ENCODE assay signal across 1 cellular context in genomic region chr17:2174471-2175293, GRCh38.
TF ChIP-seq lines count a peak whose summit lies in the region.

No MANE protein-coding gene starts in this region.

TF ChIP-seq in HepG2, 621 proteins besides CTCF, POLR2A, EP300 and RAD21 (continued from another document and continues in another):
- TF ChIP-seq RERE (CRISPR knock-in tag; IDR thresholded peaks at IDR 0.05; ENCODE audit: low read depth): peak; percentile 46; the same call in 1 of the 2 replicates
- no peak for TF ChIP-seq POLR2AphosphoS2 (IDR thresholded peaks at IDR 0.05; ENCODE audit: low read depth, low read length)
- no peak for TF ChIP-seq SNAI1 (CRISPR knock-in tag; IDR thresholded peaks at IDR 0.05; ENCODE audit: borderline replicate concordance)
- peak; percentile 37; the same call in 1 of the 2 replicates for TF ChIP-seq YEATS4 (CRISPR knock-in tag; IDR thresholded peaks at IDR 0.05; ENCODE audit: borderline replicate concordance)
- TF ChIP-seq RFXANK (CRISPR knock-in tag; IDR thresholded peaks at IDR 0.05): 0 out of 2 replicates have a peak, but pooled peaks have one; percentile 37
- no peak for TF ChIP-seq KLF9 (CRISPR knock-in tag; IDR thresholded peaks at IDR 0.05; ENCODE audit: low read depth)
- no peak for TF ChIP-seq EED (CRISPR knock-in tag; IDR thresholded peaks at IDR 0.05)
- TF ChIP-seq E2F1 (CRISPR knock-in tag; IDR thresholded peaks at IDR 0.05): no peak
- TF ChIP-seq ZNF644 (CRISPR knock-in tag; IDR thresholded peaks at IDR 0.05; ENCODE audit: low read depth): no peak
- no peak for TF ChIP-seq ZNF776 (CRISPR knock-in tag; IDR thresholded peaks at IDR 0.05)
- TF ChIP-seq ATAD3A (CRISPR knock-in tag; IDR thresholded peaks at IDR 0.05): no peak
- TF ChIP-seq ZFAT (CRISPR knock-in tag; conservative IDR thresholded peaks at IDR 0.05): no peak
- TF ChIP-seq TRIM22 (IDR thresholded peaks at IDR 0.05): no peak
- no peak for TF ChIP-seq ZNF253 (CRISPR knock-in tag; IDR thresholded peaks at IDR 0.05; ENCODE audit: borderline replicate concordance)
- TF ChIP-seq ZFP90 (CRISPR knock-in tag; IDR thresholded peaks at IDR 0.05; ENCODE audit: borderline replicate concordance): no peak
- peak; percentile 27; the same call in 1 of the 2 replicates for TF ChIP-seq HOXA9 (CRISPR knock-in tag; IDR thresholded peaks at IDR 0.05; ENCODE audit: borderline replicate concordance)
- 0 out of 2 replicates have a peak, but pooled peaks have one; percentile 28 for TF ChIP-seq POGK (CRISPR knock-in tag; conservative IDR thresholded peaks at IDR 0.05)
- peak; percentile 81 for TF ChIP-seq SKI (IDR thresholded peaks at IDR 0.05; ENCODE audit: partially characterized antibody)
- TF ChIP-seq YY1 (IDR thresholded peaks at IDR 0.05; ENCODE audit: insufficient read depth, insufficient replicate concordance, low read depth, low read length): no peak
- TF ChIP-seq ZNF275 (CRISPR knock-in tag; IDR thresholded peaks at IDR 0.05; ENCODE audit: borderline replicate concordance): no peak
- TF ChIP-seq HCFC1 (IDR thresholded peaks at IDR 0.05; ENCODE audit: low read depth, low read length): no peak
- TF ChIP-seq NBN (conservative IDR thresholded peaks at IDR 0.05): no peak
- TF ChIP-seq HMG20B (CRISPR knock-in tag; conservative IDR thresholded peaks at IDR 0.05): no peak
- no peak for TF ChIP-seq CHCHD3 (CRISPR knock-in tag; IDR thresholded peaks at IDR 0.05)
- peak; percentile 72; the same call in 1 of the 2 replicates for TF ChIP-seq ZNF788 (CRISPR knock-in tag; IDR thresholded peaks at IDR 0.05; ENCODE audit: borderline replicate concordance)
- no peak for TF ChIP-seq SETDB1 (CRISPR knock-in tag; IDR thresholded peaks at IDR 0.05; ENCODE audit: borderline replicate concordance)
- TF ChIP-seq RFXAP (CRISPR knock-in tag; IDR thresholded peaks at IDR 0.05; ENCODE audit: borderline replicate concordance): no peak
- TF ChIP-seq HINFP (CRISPR knock-in tag; IDR thresholded peaks at IDR 0.05; ENCODE audit: low read depth): 0 out of 2 replicates have a peak, but pooled peaks have one; percentile 27
- no peak for TF ChIP-seq ZNF136 (CRISPR knock-in tag; IDR thresholded peaks at IDR 0.05; ENCODE audit: low read depth)
- TF ChIP-seq HNF1A (IDR thresholded peaks at IDR 0.05; ENCODE audit: low read depth): no peak
- TF ChIP-seq HNF1A (CRISPR knock-in tag; IDR thresholded peaks at IDR 0.05; ENCODE audit: borderline replicate concordance): peak; percentile 7; the same call in 1 of the 2 replicates
- TF ChIP-seq ZNF263 (CRISPR knock-in tag; IDR thresholded peaks at IDR 0.05): no peak
- TF ChIP-seq MTERF4 (CRISPR knock-in tag; IDR thresholded peaks at IDR 0.05): no peak
- TF ChIP-seq KLF16 (CRISPR knock-in tag; IDR thresholded peaks at IDR 0.05): peak in 1 of 2 experiments; percentile 69; a peak in 1 of 4 replicates
- TF ChIP-seq ZNF331 (CRISPR knock-in tag; IDR thresholded peaks at IDR 0.05): peak; percentile 13; the same call in 1 of the 2 replicates
- TF ChIP-seq CBX2 (IDR thresholded peaks at IDR 0.05; ENCODE audit: low read depth, low read length): no peak
- no peak for TF ChIP-seq CBX2 (CRISPR knock-in tag; IDR thresholded peaks at IDR 0.05; ENCODE audit: low read depth)
- peak; percentile 75; the same call in 1 of the 2 replicates for TF ChIP-seq ETV5 (CRISPR knock-in tag; IDR thresholded peaks at IDR 0.05; ENCODE audit: borderline replicate concordance)
- no peak for TF ChIP-seq CHD4 (IDR thresholded peaks at IDR 0.05; ENCODE audit: borderline replicate concordance, low read length)
- no peak for TF ChIP-seq STAT6 (CRISPR knock-in tag; IDR thresholded peaks at IDR 0.05; ENCODE audit: borderline replicate concordance)
- TF ChIP-seq CEBPB (IDR thresholded peaks at IDR 0.05; ENCODE audit: borderline replicate concordance, low read depth, low read length): peak; percentile 88
- TF ChIP-seq ELF3 (CRISPR knock-in tag; IDR thresholded peaks at IDR 0.05): peak; percentile 66
